In genomic region chr14:93976477-93977057, GRCh38 we compare ENCODE assay signal across 8 cellular contexts. TPM values are rescaled to one million over a fixed set of nuclear protein-coding genes. Genes with fewer than 3 reads are reported as not detected.
DNase-seq lines count a peak whose midpoint lies in the region; ATAC-seq and TF ChIP-seq lines count a peak whose summit lies in the region.

ASB2 (minus strand) TSS chr14:93976570; CDS start chr14:93964539, 12,031 bp downstream.

- peak; percentile 11 for ATAC-seq in GM21526 (IDR thresholded peaks at IDR 0.05; ENCODE audit: low FRiP score, unreplicated experiment)
- peak; percentile 52 for ATAC-seq in Right ventricle myocardium superior (ENCODE audit: poor library complexity)

- TF ChIP-seq CTCF in DOHH2 (IDR thresholded peaks at IDR 0.05; ENCODE audit: low read depth, low read length, poor library complexity, severe bottlenecking) (no peak), hepatocyte (IDR thresholded peaks at IDR 0.05; ENCODE audit: poor library complexity) (no peak)

- H3K4me3 ChIP-seq in DOHH2 (ENCODE audit: low read length): peak within 1 kb of the TSS; percentile 72
- peak within 1 kb of the TSS; percentile 32 for H3K4me3 ChIP-seq in urinary bladder (ENCODE audit: low read depth, low read length)
- no peak within 1 kb of the TSS for H3K4me3 ChIP-seq in hepatocyte

- H3K4me1 ChIP-seq in DOHH2 (ENCODE audit: control insufficient read depth, low read length) (peaks cover 77% of the 10 kb centered on the region), urinary bladder (ENCODE audit: insufficient read depth) (no peaks in the 10 kb centered on the region), hepatocyte (ENCODE audit: insufficient read depth) (no peaks in the 10 kb centered on the region)

- intact Hi-C loops in Right ventricle myocardium superior (cut with DNase I): no loop called here

- H3K27ac ChIP-seq in DOHH2 (ENCODE audit: low read depth, low read length): peak within 1 kb of the TSS; percentile 86
- H3K27ac ChIP-seq in urinary bladder (ENCODE audit: low read depth): peak within 1 kb of the TSS; percentile 57
- no peak within 1 kb of the TSS for H3K27ac ChIP-seq in hepatocyte

- no peaks in the 10 kb centered on the region for H3K9me3 ChIP-seq in DOHH2 (ENCODE audit: control insufficient read depth, insufficient read depth, low read length)
- no peaks in the 10 kb centered on the region for H3K9me3 ChIP-seq in hepatocyte (ENCODE audit: low read depth)

- H4K20me1 ChIP-seq in DOHH2 (ENCODE audit: control insufficient read depth, insufficient read depth, low read depth, low read length) (no peaks in the 10 kb centered on the region), hepatocyte (ENCODE audit: insufficient read depth, poor library complexity, severe bottlenecking) (no peaks in the 10 kb centered on the region)

- H3K4me2 ChIP-seq in DOHH2 (ENCODE audit: low read length) (peak within 1 kb of the TSS; percentile 91), hepatocyte (no peak within 1 kb of the TSS)

- WGBS in urinary bladder: 10% methylated on average over 12 of the region's 12 CpGs
- 68% methylated on average over 12 of the region's 12 CpGs for WGBS in hepatocyte (ENCODE audit: low lambda C conversion rate, missing lambda C conversion rate)

- H2AFZ ChIP-seq in hepatocyte: no peak within 1 kb of the TSS

- H3K9me2 ChIP-seq in DOHH2 (replicated peaks; ENCODE audit: control insufficient read depth, low read length) (no peaks in the 10 kb centered on the region), hepatocyte (replicated peaks; ENCODE audit: insufficient read depth) (no peaks in the 10 kb centered on the region)

- peaks cover 21% of the 10 kb centered on the region for H3F3A ChIP-seq in DOHH2 (ENCODE audit: control insufficient read depth, insufficient read depth)

- H3K27me3 ChIP-seq in DOHH2 (ENCODE audit: control insufficient read depth, low read length): no peaks in the 10 kb centered on the region
- H3K27me3 ChIP-seq in hepatocyte: no peaks in the 10 kb centered on the region

- H3K79me2 ChIP-seq in DOHH2 (ENCODE audit: control insufficient read depth, low read length) (no peaks in the 10 kb centered on the region), hepatocyte (no peaks in the 10 kb centered on the region)

- DNase-seq in NOMO-1 treated with DMSO at 0.1 percent for 48 hours (lab: John Stamatoyannopoulos, UW; ENCODE audit: unreplicated experiment) (peak; percentile 39), Right ventricle myocardium superior (no peak), HPDE6-E6E7 (ENCODE audit: extremely low spot score) (no peak), hepatocyte (ENCODE audit: low spot score) (no peak), NCI-H82 (lab: John Stamatoyannopoulos, UW) (no peak)

- no peaks in the 10 kb centered on the region for H3K36me3 ChIP-seq in DOHH2 (ENCODE audit: control insufficient read depth, low read length)
- H3K36me3 ChIP-seq in urinary bladder (ENCODE audit: insufficient read depth): no peaks in the 10 kb centered on the region
- no peaks in the 10 kb centered on the region for H3K36me3 ChIP-seq in hepatocyte (replicated peaks; ENCODE audit: insufficient read depth, low read depth)

RNA-seq across cellular contexts. Expression of gene ASB2, which starts in this region (rescaled TPM):
- total RNA-seq in Right ventricle myocardium superior (297 TPM), urinary bladder (32.3 TPM), hepatocyte (0.53 and 1.8 TPM in 2 replicates)
- polyA plus RNA-seq in urinary bladder (72.7 TPM), hepatocyte (0.27 and 0.32 TPM in 2 replicates)

Comparison
In these comparisons a context has a peak if more than half of its experiments do, and no peak if none do; other contexts are left out.
1. RNA of gene ASB2 (total RNA-seq): 297 TPM in Right ventricle myocardium superior (single experiment) and 32.3 TPM in urinary bladder (single experiment); 0.53 to 1.8 TPM in hepatocyte; every median in the first group is over 10 times any median in the second.
2. RNA of gene ASB2 (polyA plus RNA-seq): 72.7 TPM in urinary bladder (single experiment); 0.27 to 0.32 TPM in hepatocyte; every median in the first group is over 10 times any median in the second.